Comparison of ENCODE assay signal across 22 cellular contexts in genomic region chr4:128608006-128608405, GRCh38.
A peak's percentile ranks its signal among the peaks of the same experiment; 100 is the strongest.
DNase-seq lines count a peak whose midpoint lies in the region; ATAC-seq, FAIRE-seq and TF ChIP-seq lines count a peak whose summit lies in the region.
"Had no signal": no experiment of that assay in that cellular context is flagged by ENCODE, and none has a peak within 500 bp of the region (broad histone marks: within the 10 kb centered on the region; RNA-seq: fewer than 3 reads in every experiment).

No MANE protein-coding gene starts in this region.

- no peak overlapping the region for H3K4me3 Mint-ChIP-seq in naive thymus-derived CD8-positive, alpha-beta T cell
- H3K4me3 Mint-ChIP-seq in naive thymus-derived CD4-positive, alpha-beta T cell = no peak overlapping the region
- H3K4me3 Mint-ChIP-seq: CD14-positive monocyte; CD4-positive, alpha-beta memory T cell; HFFc6 had no signal

- peaks cover 8 to 14% (median 12%) of the 10 kb centered on the region in 5 donors for H3K27me3 Mint-ChIP-seq in naive thymus-derived CD8-positive, alpha-beta T cell
- peaks cover 0 to 17% (median 4%) of the 10 kb centered on the region in 5 donors for H3K27me3 Mint-ChIP-seq in naive thymus-derived CD4-positive, alpha-beta T cell

- DNase-seq in HT-29 (ENCODE audit: low spot score) = peak; percentile 28
- no peak for DNase-seq in choroid plexus epithelial cell (ENCODE audit: low read depth)
- no peak for DNase-seq in HepG2 (ENCODE audit: low spot score)
- DNase-seq in naive thymus-derived CD8-positive, alpha-beta T cell = no peak
- no peak for DNase-seq in NCI-H748 treated with DMSO at 0.1 percent for 48 hours (lab: John Stamatoyannopoulos, UW)
- DNase-seq in activated naive CD4-positive, alpha-beta T cell (lab: John Stamatoyannopoulos, UW) = no peak
- DNase-seq in naive thymus-derived CD4-positive, alpha-beta T cell = no peak
- DNase-seq: AML-193; CD4-positive, alpha-beta memory T cell; DMS153; DMS79; GDM1; GM23248; HCEC 1CT; HFFc6; KBM-7 had no signal

- WGBS in HepG2 (ENCODE audit: low lambda C conversion rate) = 0% methylated on average over 1 of the region's 1 CpG

- no peaks in the 10 kb centered on the region for H3K36me3 Mint-ChIP-seq in naive thymus-derived CD8-positive, alpha-beta T cell
- peaks cover 0 to 4% (median 0%) of the 10 kb centered on the region in 5 donors for H3K36me3 Mint-ChIP-seq in naive thymus-derived CD4-positive, alpha-beta T cell
- H3K36me3 Mint-ChIP-seq: CD14-positive monocyte; CD4-positive, alpha-beta memory T cell had no signal

- no peaks in the 10 kb centered on the region for H3K79me2 ChIP-seq in HepG2 (ENCODE audit: insufficient read depth, low read length)

- TF ChIP-seq EP300 in HepG2 (IDR thresholded peaks at IDR 0.05; ENCODE audit: low read depth in 2 of 2, low read length in 2 of 2) = no peak
- no peak for TF ChIP-seq EP300 in HepG2 (CRISPR knock-in tag; IDR thresholded peaks at IDR 0.05; ENCODE audit: borderline replicate concordance)

- no TSS peak for BruUV-seq in HepG2 (replicated peaks; lab: Mats Ljungman, UMichigan)

- no peak overlapping the region for H2AFZ ChIP-seq in HepG2 (ENCODE audit: low read length)
- H2AFZ ChIP-seq: GM23248 had no signal

- H3K27ac ChIP-seq in HepG2 (ENCODE audit: extremely low read length, insufficient read depth, low read length) = no peak overlapping the region
- H3K27ac ChIP-seq in naive thymus-derived CD4-positive, alpha-beta T cell (ENCODE audit: low read depth, low read length) = no peak overlapping the region
- H3K27ac ChIP-seq: BLaER1, GM23248 had no signal

- H3K9ac ChIP-seq in HepG2 (ENCODE audit: insufficient read depth, low read depth, low read length) = no peak overlapping the region
- H3K9ac ChIP-seq: BLaER1, GM23248 had no signal

- no peak overlapping the region for H3K4me3 ChIP-seq in choroid plexus epithelial cell (ENCODE audit: low read depth, low read length)
- no peak overlapping the region for H3K4me3 ChIP-seq in HepG2 (replicated peaks in 1 of 3; ENCODE audit: insufficient read depth in 1 of 3, low read depth in 2 of 3, low read length in 3 of 3)
- no peak overlapping the region for H3K4me3 ChIP-seq in naive thymus-derived CD4-positive, alpha-beta T cell (ENCODE audit: low read length)
- H3K4me3 ChIP-seq: BLaER1, GM23248 had no signal

- peak; percentile 68 for ATAC-seq in HepG2
- no peak for ATAC-seq in naive thymus-derived CD8-positive, alpha-beta T cell
- ATAC-seq in naive thymus-derived CD4-positive, alpha-beta T cell = no peak

- no peak overlapping the region for H3K4me2 ChIP-seq in HepG2 (ENCODE audit: low read depth, low read length)
- H3K4me2 ChIP-seq: BLaER1 had no signal

- in situ Hi-C loops in HepG2 (cut with HindIII; ENCODE audit: extremely low pct_ligation_motif_present, low pct_unique_long_range_greater_than_20kb) = no loop called here

- no peaks in the 10 kb centered on the region for H3K27me3 ChIP-seq in HepG2 (ENCODE audit: control insufficient read depth in 1 of 2, insufficient read depth in 2 of 2, low read length in 2 of 2)
- H3K27me3 ChIP-seq in naive thymus-derived CD4-positive, alpha-beta T cell (ENCODE audit: control insufficient read depth in 2 of 2, insufficient read depth in 2 of 2, low read length in 2 of 2) = no peaks in the 10 kb centered on the region
- H3K27me3 ChIP-seq: BLaER1 had no signal

- peak; percentile 22 for TF ChIP-seq CTCF in choroid plexus epithelial cell (conservative IDR thresholded peaks at IDR 0.05; ENCODE audit: low read depth, low read length)
- TF ChIP-seq CTCF in HepG2 (CRISPR knock-in tag; IDR thresholded peaks at IDR 0.05) = no peak

- no peaks in the 10 kb centered on the region for H3K9me3 Mint-ChIP-seq in naive thymus-derived CD8-positive, alpha-beta T cell
- no peaks in the 10 kb centered on the region for H3K9me3 Mint-ChIP-seq in naive thymus-derived CD4-positive, alpha-beta T cell
- H3K9me3 Mint-ChIP-seq: CD4-positive, alpha-beta memory T cell; HFFc6 had no signal

- FAIRE-seq in HepG2 (lab: Jason Lieb, UNC) = no peak
- FAIRE-seq: A204.1, GM12892, GM18507, H54 had no signal

- H3K27ac Mint-ChIP-seq in naive thymus-derived CD8-positive, alpha-beta T cell = no peak overlapping the region
- H3K27ac Mint-ChIP-seq in naive thymus-derived CD4-positive, alpha-beta T cell = no peak overlapping the region
- H3K27ac Mint-ChIP-seq: CD4-positive, alpha-beta memory T cell; HFFc6 had no signal

- H4K20me1 ChIP-seq in HepG2 (ENCODE audit: insufficient read depth, low read length) = no peaks in the 10 kb centered on the region
- H4K20me1 ChIP-seq: BLaER1 had no signal

- H3K4me1 Mint-ChIP-seq in naive thymus-derived CD8-positive, alpha-beta T cell = no peaks in the 10 kb centered on the region
- H3K4me1 Mint-ChIP-seq in naive thymus-derived CD4-positive, alpha-beta T cell = no peaks in the 10 kb centered on the region
- H3K4me1 Mint-ChIP-seq: CD14-positive monocyte; CD4-positive, alpha-beta memory T cell had no signal

- no peak for TF ChIP-seq POLR2A in HepG2 (IDR thresholded peaks at IDR 0.05; ENCODE audit: insufficient read depth in 1 of 2, low read depth in 2 of 2, low read length in 2 of 2)

- H3K9me3 ChIP-seq in HepG2 (ENCODE audit: low read length) = no peaks in the 10 kb centered on the region
- no peaks in the 10 kb centered on the region for H3K9me3 ChIP-seq in naive thymus-derived CD4-positive, alpha-beta T cell (ENCODE audit: control insufficient read depth in 2 of 3, low read length in 3 of 3)
- H3K9me3 ChIP-seq: BLaER1 had no signal

- CTCF ChIA-PET in HepG2 (lab: Yijun Ruan, JAX; ENCODE audit: low intra/inter-chr PET ratio, low total read pairs) = no interaction called here
- CTCF ChIA-PET in naive thymus-derived CD4-positive, alpha-beta T cell (lab: Charles Lee) = no interaction called here

- no peak for TF ChIP-seq RAD21 in HepG2 (CRISPR knock-in tag; IDR thresholded peaks at IDR 0.05)

- no peaks in the 10 kb centered on the region for H3K36me3 ChIP-seq in HepG2 (replicated peaks in 1 of 2; ENCODE audit: control insufficient read depth in 1 of 2, insufficient read depth in 2 of 2, low read length in 2 of 2)
- H3K36me3 ChIP-seq in naive thymus-derived CD4-positive, alpha-beta T cell (ENCODE audit: control insufficient read depth in 2 of 3, insufficient read depth in 3 of 3, low read length in 3 of 3) = no peaks in the 10 kb centered on the region
- H3K36me3 ChIP-seq: BLaER1 had no signal

- POLR2A ChIA-PET in HepG2 (lab: Yijun Ruan, JAX) = interaction anchor here (0.9 kb wide), 1 partner anchor 9 kb away, joined by 4 read pairs; no protein-coding TSS in a partner anchor
- POLR2A ChIA-PET in naive thymus-derived CD8-positive, alpha-beta T cell (lab: Charles Lee) = no interaction called here
- POLR2A ChIA-PET in naive thymus-derived CD4-positive, alpha-beta T cell (lab: Charles Lee) = no interaction called here

- H3K4me1 ChIP-seq in HepG2 (ENCODE audit: insufficient read depth, low read length) = no peaks in the 10 kb centered on the region
- no peaks in the 10 kb centered on the region for H3K4me1 ChIP-seq in naive thymus-derived CD4-positive, alpha-beta T cell (ENCODE audit: control insufficient read depth in 2 of 2, insufficient read depth in 2 of 2, low read length in 2 of 2)
- H3K4me1 ChIP-seq: BLaER1 had no signal

- intact Hi-C loops in HepG2 (cut with micrococcal nuclease; ENCODE audit: unreplicated experiment) = no loop called here
- intact Hi-C loops in naive thymus-derived CD4-positive, alpha-beta T cell (cut with micrococcal nuclease) = no loop called here

TF ChIP-seq in HepG2, 621 proteins besides CTCF, POLR2A, EP300 and RAD21 (continues in another document):
- TF ChIP-seq ZNF552 (CRISPR knock-in tag; IDR thresholded peaks at IDR 0.05; ENCODE audit: borderline replicate concordance) (no peak), TBP (CRISPR knock-in tag; IDR thresholded peaks at IDR 0.05) (no peak), ZNF263 (CRISPR knock-in tag; IDR thresholded peaks at IDR 0.05) (no peak), ZNF879 (CRISPR knock-in tag; IDR thresholded peaks at IDR 0.05) (no peak), THRA (CRISPR knock-in tag; IDR thresholded peaks at IDR 0.05; ENCODE audit: borderline replicate concordance) (no peak), MTA1 (CRISPR knock-in tag; IDR thresholded peaks at IDR 0.05; ENCODE audit: borderline replicate concordance) (no peak), PHF20 (CRISPR knock-in tag; IDR thresholded peaks at IDR 0.05) (no peak), RNF2 (conservative IDR thresholded peaks at IDR 0.05; ENCODE audit: low read depth) (no peak), ZNF772 (CRISPR knock-in tag; IDR thresholded peaks at IDR 0.05) (no peak), SIX1 (CRISPR knock-in tag; IDR thresholded peaks at IDR 0.05; ENCODE audit: borderline replicate concordance) (no peak), ZNF281 (CRISPR knock-in tag; IDR thresholded peaks at IDR 0.05; ENCODE audit: borderline replicate concordance) (no peak), ZSCAN29 (CRISPR knock-in tag; conservative IDR thresholded peaks at IDR 0.05) (no peak)
